ENCODE assay signal across 10 cellular contexts in the genomic region with DNA sequence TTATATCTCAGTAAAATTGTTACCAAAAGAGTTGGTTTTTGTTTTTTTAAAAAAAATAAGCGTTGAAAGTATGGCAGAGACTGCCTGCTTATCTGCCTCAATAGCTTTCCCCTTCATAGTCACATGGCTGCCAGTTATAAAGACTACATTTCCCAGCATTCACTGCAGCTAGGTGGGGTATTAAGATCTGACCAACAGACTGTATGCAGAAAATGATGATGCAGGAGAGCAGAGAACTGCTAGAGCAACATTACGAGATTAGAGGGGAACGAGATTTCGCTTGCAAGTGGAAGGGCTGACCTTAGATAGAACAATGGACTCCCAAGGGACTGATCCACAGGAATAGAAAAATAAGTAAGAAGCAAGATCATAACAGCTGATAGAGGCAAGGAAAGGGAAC. TPM values are rescaled to one million over a fixed set of nuclear protein-coding genes. Genes with fewer than 3 reads are reported as not detected.
DNase-seq lines count a peak whose midpoint lies in the region; ATAC-seq and TF ChIP-seq lines count a peak whose summit lies in the region.
"Had no signal": no experiment of that assay in that cellular context is flagged by ENCODE, and none has a peak within 500 bp of the region (broad histone marks: within the 10 kb centered on the region; RNA-seq: fewer than 3 reads in every experiment).

No MANE protein-coding gene starts in this region.

- H3K27ac Mint-ChIP-seq in central memory CD8-positive, alpha-beta T cell (ENCODE audit: low read depth): no peak overlapping the region

- peaks cover 84% of the 10 kb centered on the region for H3K36me3 ChIP-seq in BLaER1
- H3K36me3 ChIP-seq in Karpas-422 (ENCODE audit: insufficient read depth, low read length): peaks cover 9% of the 10 kb centered on the region; the same call in 1 of the 2 replicates
- H3K36me3 ChIP-seq in right lobe of liver: peaks cover 0 to 13% (median 0%) of the 10 kb centered on the region in 4 donors

- no peaks in the 10 kb centered on the region for H3K9me3 Mint-ChIP-seq in central memory CD8-positive, alpha-beta T cell

- no peak for TF ChIP-seq CTCF in right lobe of liver (IDR thresholded peaks at IDR 0.05)
- TF ChIP-seq CTCF in omental fat pad (IDR thresholded peaks at IDR 0.05): no peak

- ATAC-seq in central memory CD8-positive, alpha-beta T cell (replicated peaks; ENCODE audit: extremely low read depth, poor library complexity, severe bottlenecking): no peak
- ATAC-seq in right lobe of liver: peak; percentile 28 to 65 (median 58)
- ATAC-seq in omental fat pad (ENCODE audit: low FRiP score): no peak
- ATAC-seq in GM21786 (IDR thresholded peaks at IDR 0.05; ENCODE audit: unreplicated experiment): no peak
- ATAC-seq in GM19035 (IDR thresholded peaks at IDR 0.05; ENCODE audit: unreplicated experiment): no peak

- peaks cover 95% of the 10 kb centered on the region for H3K79me2 ChIP-seq in Karpas-422 (ENCODE audit: low read length)

- peak overlapping the region; percentile 3 for H3K4me3 Mint-ChIP-seq in central memory CD8-positive, alpha-beta T cell

- H3K27me3 Mint-ChIP-seq in central memory CD8-positive, alpha-beta T cell: no peaks in the 10 kb centered on the region

- H3K4me2 ChIP-seq in BLaER1 (peak overlapping the region; percentile 40), Karpas-422 (ENCODE audit: low read depth, low read length, poor library complexity, severe bottlenecking) (no peak overlapping the region)

- H3K27ac ChIP-seq in BLaER1: no peak overlapping the region
- no peak overlapping the region for H3K27ac ChIP-seq in Karpas-422 (ENCODE audit: low read length)
- H3K27ac ChIP-seq in right lobe of liver: no peak overlapping the region
- H3K27ac ChIP-seq: VCaP had no signal

- no peaks in the 10 kb centered on the region for H3K9me2 ChIP-seq in Karpas-422 (replicated peaks; ENCODE audit: insufficient read depth, low read length)

- H3K9me3 ChIP-seq in BLaER1 (no peaks in the 10 kb centered on the region), Karpas-422 (ENCODE audit: low read length) (no peaks in the 10 kb centered on the region), right lobe of liver (no peaks in the 10 kb centered on the region)

- H4K20me1 ChIP-seq in BLaER1 (peaks cover 100% of the 10 kb centered on the region), Karpas-422 (ENCODE audit: insufficient read depth, low read depth, low read length) (peaks cover 57% of the 10 kb centered on the region)

- WGBS in right lobe of liver (ENCODE audit: insufficient coverage, low coverage, low lambda C conversion rate, missing lambda C conversion rate): 50% methylated on average over 4 of the region's 4 CpGs

- no peak overlapping the region for H2AFZ ChIP-seq in Karpas-422 (ENCODE audit: low read length)

- peaks cover 64% of the 10 kb centered on the region for H3K4me1 ChIP-seq in BLaER1
- peaks cover 9% of the 10 kb centered on the region for H3K4me1 ChIP-seq in Karpas-422 (ENCODE audit: low read length)
- peaks cover 0 to 9% (median 0%) of the 10 kb centered on the region in 4 donors for H3K4me1 ChIP-seq in right lobe of liver

- H3K4me1 Mint-ChIP-seq in central memory CD8-positive, alpha-beta T cell: peaks cover 70% of the 10 kb centered on the region

- peak; percentile 79 for DNase-seq in Karpas-422
- DNase-seq in central memory CD8-positive, alpha-beta T cell (ENCODE audit: low spot score in 2 of 2): no peak
- DNase-seq in right lobe of liver: no peak
- DNase-seq in omental fat pad (ENCODE audit: low spot score): no peak
- DNase-seq in activated gamma-delta T cell treated with Interleukin-2 at 50 U/mL for 16 hours: no peak
- DNase-seq: NCI-H1417 had no signal

- no peak overlapping the region for H3K9ac ChIP-seq in BLaER1
- no peak overlapping the region for H3K9ac ChIP-seq in Karpas-422 (ENCODE audit: low read length)

- peaks cover 42% of the 10 kb centered on the region for H3K36me3 Mint-ChIP-seq in central memory CD8-positive, alpha-beta T cell (ENCODE audit: insufficient read depth)

- intact Hi-C loops in right lobe of liver (cut with DNase I): no loop called here

- no peak overlapping the region for H3K4me3 ChIP-seq in BLaER1
- H3K4me3 ChIP-seq in Karpas-422 (ENCODE audit: low read length): no peak overlapping the region
- H3K4me3 ChIP-seq in right lobe of liver: no peak overlapping the region

- no peak for TF ChIP-seq POLR2A in right lobe of liver (IDR thresholded peaks at IDR 0.05)

- H3K27me3 ChIP-seq in BLaER1 (no peaks in the 10 kb centered on the region), Karpas-422 (ENCODE audit: low read length) (no peaks in the 10 kb centered on the region), right lobe of liver (no peaks in the 10 kb centered on the region)

RNA-seq across cellular contexts. Expression of gene RHOA, which starts 14.3 kb away (rescaled TPM):
- total RNA-seq in Karpas-422 (2014; rRNA removed; shearing (Covaris generic); ENCODE audit: low replicate concordance): 227 and 281 TPM in 2 replicates
- total RNA-seq in right lobe of liver (100 to 1,000 TPM; 142 to 251 (median 171) TPM), omental fat pad (100 to 1,000 TPM; 456 to 542 (median 494) TPM)

RNA-seq across cellular contexts. Expression of gene TCTA, which starts 14.8 kb away (rescaled TPM):
- 17.2 and 26.9 TPM in 2 replicates for total RNA-seq in Karpas-422 (2014; rRNA removed; shearing (Covaris generic); ENCODE audit: low replicate concordance)
- total RNA-seq in right lobe of liver (10 to 100 TPM; 15.9 to 26.0 (median 19.4) TPM), omental fat pad (10 to 100 TPM; 15.1 to 30.9 (median 24.0) TPM)

RNA-seq across cellular contexts. Expression of gene AMT, which starts 24.8 kb away (rescaled TPM):
- 2.4 and 5.9 TPM in 2 replicates for total RNA-seq in Karpas-422 (2014; rRNA removed; shearing (Covaris generic); ENCODE audit: low replicate concordance)
- total RNA-seq in right lobe of liver (10 to 100 TPM in 5 of 6 experiments, 1 to 10 TPM in 1; 8.4 to 52.0 (median 31.3) TPM), omental fat pad (1 to 10 TPM; 1.6 to 6.8 (median 3.3) TPM)

RNA-seq across cellular contexts. Expression of gene NICN1, which starts 31.7 kb away (rescaled TPM):
- total RNA-seq in Karpas-422 (2014; rRNA removed; shearing (Covaris generic); ENCODE audit: low replicate concordance): 17.8 and 23.9 TPM in 2 replicates
- total RNA-seq in right lobe of liver: 10 to 100 TPM in 2 of 6 experiments, 1 to 10 TPM in 4; 2.2 to 13.1 (median 8.3) TPM
- total RNA-seq in omental fat pad: 1 to 10 TPM; 2.7 to 9.4 (median 5.6) TPM

RNA-seq across cellular contexts. Expression of gene GPX1, which starts 39.3 kb away (rescaled TPM):
- total RNA-seq in Karpas-422 (2014; rRNA removed; shearing (Covaris generic); ENCODE audit: low replicate concordance): 89.0 and 127 TPM in 2 replicates
- total RNA-seq in right lobe of liver: 100 to 1,000 TPM; 127 to 455 (median 278) TPM
- 100 to 1,000 TPM; 318 to 730 (median 464) TPM for total RNA-seq in omental fat pad

Comparison
In these comparisons a context has a peak if more than half of its experiments do, and no peak if none do; other contexts are left out.
1. ATAC-seq: peak in right lobe of liver (4 of 4); none in central memory CD8-positive, alpha-beta T cell (single experiment), omental fat pad (single experiment), GM21786 (single experiment) and GM19035 (single experiment).